19 cellular contexts compared by ENCODE assay signal in the genomic region with DNA sequence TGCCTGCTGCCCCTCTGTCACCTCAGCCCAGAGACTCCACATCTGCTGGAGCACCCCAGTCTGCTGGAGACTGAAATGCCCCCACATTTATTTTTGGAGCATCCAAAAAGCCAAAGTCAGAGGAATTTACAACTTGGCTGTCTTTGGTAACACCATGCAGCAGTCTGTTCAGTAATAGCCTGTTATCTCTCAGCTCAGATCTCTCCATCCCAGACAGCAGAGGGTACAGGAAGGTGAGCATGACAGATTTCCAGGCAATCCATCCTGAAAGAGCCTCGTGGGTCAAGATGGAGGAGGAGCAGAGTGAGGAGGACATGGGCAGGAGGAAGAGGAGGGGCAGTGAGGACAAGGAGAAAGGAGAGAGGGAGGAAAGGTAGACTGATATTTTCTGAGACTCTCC. TPM values are rescaled to one million over a fixed set of nuclear protein-coding genes. Genes with fewer than 3 reads are reported as not detected.
"Had no signal": no experiment of that assay in that cellular context is flagged by ENCODE, and none has a peak within 500 bp of the region (broad histone marks: within the 10 kb centered on the region; RNA-seq: fewer than 3 reads in every experiment).

No MANE protein-coding gene starts in this region.

- H3K4me3 ChIP-seq: MG63 had no signal

- H3K27me3 ChIP-seq: MG63 had no signal

- H3K9me3 ChIP-seq: MG63 had no signal

- ATAC-seq: HepG2 had no signal

- H3K36me3 ChIP-seq: MG63 had no signal

- DNase-seq: IMR-90, Karpas-422, KG1, MG63, NCI-H1092, NCI-H1105 treated with DMSO at 0.1 percent for 48 hours, NCI-H1417 treated with DMSO at 0.1 percent for 48 hours, NCI-H146, NCI-H1694 treated with DMSO at 0.1 percent for 48 hours, NCI-H1930, NCI-H2081, NCI-H2107, NCI-H2227 treated with DMSO at 0.1 percent for 48 hours, NCI-H524 treated with DMSO at 0.1 percent for 48 hours, NCI-H69, NCI-H774, RPMI8226, SHP77 had no signal

RNA-seq across cellular contexts. Expression of gene GRID1, which starts 55.9 kb away (rescaled TPM):
- total RNA-seq: HepG2, IMR-90 had no signal
- polyA plus RNA-seq: IMR-90 had no signal
